12 cellular contexts compared by ENCODE assay signal in the genomic region with DNA sequence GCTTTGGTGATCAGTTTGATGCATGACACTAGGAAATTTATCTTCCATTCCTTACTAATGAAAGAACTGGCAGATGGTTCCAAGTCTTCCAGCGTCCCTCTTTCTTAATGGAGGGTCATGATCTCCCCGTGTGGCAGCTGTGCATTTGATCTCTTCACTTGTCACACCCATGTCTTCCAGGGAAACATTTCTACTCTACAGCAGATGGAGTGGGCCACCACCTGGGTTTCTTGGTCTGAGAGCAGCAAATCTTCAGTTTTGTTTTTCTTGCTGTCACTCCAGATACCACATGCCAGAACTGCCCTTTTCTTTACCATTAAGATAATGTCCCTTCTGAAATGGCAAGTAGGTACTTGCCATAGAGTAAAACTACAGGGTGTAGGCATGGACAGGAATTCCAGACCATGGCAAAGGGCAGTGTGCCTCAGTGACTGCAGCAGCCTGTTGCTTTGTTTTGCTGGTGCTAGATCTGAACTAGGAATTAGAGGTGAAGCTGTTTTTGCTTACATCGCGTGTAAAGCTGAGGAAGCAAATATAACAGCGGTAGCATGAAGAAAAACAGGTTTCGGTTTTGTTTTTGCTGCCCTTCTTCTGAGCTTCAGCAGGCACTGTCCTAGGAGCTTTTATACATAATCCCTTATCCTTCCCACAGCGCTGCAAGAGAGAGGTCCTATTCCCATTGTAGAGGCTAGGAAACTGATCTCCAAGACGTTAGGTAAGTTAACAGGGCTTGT. TPM values are rescaled to one million over a fixed set of nuclear protein-coding genes. Genes with fewer than 3 reads are reported as not detected.
DNase-seq lines count a peak whose midpoint lies in the region; ATAC-seq and TF ChIP-seq lines count a peak whose summit lies in the region.
"Had no signal": no experiment of that assay in that cellular context is flagged by ENCODE, and none has a peak within 500 bp of the region (broad histone marks: within the 10 kb centered on the region; RNA-seq: fewer than 3 reads in every experiment).

No MANE protein-coding gene starts in this region.

- in situ Hi-C loops in brain microvascular endothelial cell (cut with HindIII; ENCODE audit: low pct_ligation_motif_present, low sequenced_read_pairs): loop anchor here (25.0 kb wide), 1 partner anchor 116 kb away; a partner anchor contains a TSS

- ATAC-seq in heart left ventricle (no peak), left cardiac atrium (no peak), lower lobe of right lung (no peak), GM18517 (IDR thresholded peaks at IDR 0.05; ENCODE audit: unreplicated experiment) (no peak), body of pancreas (no peak), GM18505 (IDR thresholded peaks at IDR 0.05; ENCODE audit: unreplicated experiment) (no peak)
- ATAC-seq: stimulated activated memory B cell treated with anti-CD40 and anti-IgM and Interleukin-4, amounts not matched to agents 10 μg/mL and 1 μg/mL and 100 μg/mL, for 72 hours had no signal

- intact Hi-C loops in heart left ventricle (cut with DNase I): loop anchor here in 2 of 10 donors (2.0 kb wide), 2 partner anchors 23 to 67 kb away; no protein-coding TSS in a partner anchor
- intact Hi-C loops in left cardiac atrium (cut with DNase I): no loop called here
- intact Hi-C loops in lower lobe of right lung (cut with DNase I): no loop called here
- intact Hi-C loops in body of pancreas (cut with DNase I): no loop called here

- no peak for DNase-seq in heart left ventricle
- no peak for DNase-seq in left cardiac atrium
- no peak for DNase-seq in brain microvascular endothelial cell
- DNase-seq in lower lobe of right lung: no peak
- DNase-seq in type B pancreatic cell (ENCODE audit: extremely low spot score, unreplicated experiment): no peak
- DNase-seq in body of pancreas: no peak
- DNase-seq: H7, Karpas-422, naive B cell had no signal

- H3K27ac Mint-ChIP-seq in type B pancreatic cell: peak overlapping the region; percentile 81
- H3K27ac Mint-ChIP-seq: stimulated activated memory B cell treated with anti-CD40 and anti-IgM and Interleukin-4, amounts not matched to agents 10 μg/mL and 1 μg/mL and 100 μg/mL, for 72 hours had no signal

- peaks cover 0 to 54% (median 45%) of the 10 kb centered on the region in 9 donors for H3K36me3 ChIP-seq in heart left ventricle
- peaks cover 2% of the 10 kb centered on the region for H3K36me3 ChIP-seq in brain microvascular endothelial cell (replicated peaks)
- H3K36me3 ChIP-seq in lower lobe of right lung: peaks cover 44% of the 10 kb centered on the region
- H3K36me3 ChIP-seq in body of pancreas (replicated peaks in 1 of 2; ENCODE audit: insufficient read depth in 1 of 2, low read depth in 2 of 2): peaks cover 4 to 11% of the 10 kb centered on the region in 2 donors

- 84 to 86% (median 86%) methylated on average over 8 of the region's 8 CpGs for WGBS in heart left ventricle, 4 donors
- WGBS in body of pancreas, 2 donors: 83 to 88% methylated on average over 8 of the region's 8 CpGs

- H3K4me1 ChIP-seq in heart left ventricle (peaks cover 3 to 77% (median 32%) of the 10 kb centered on the region in 12 donors), lower lobe of right lung (peaks cover 45% of the 10 kb centered on the region), body of pancreas (no peaks in the 10 kb centered on the region)

- no peaks in the 10 kb centered on the region for H3K27me3 Mint-ChIP-seq in type B pancreatic cell
- H3K27me3 Mint-ChIP-seq: naive B cell; stimulated activated memory B cell treated with anti-CD40 and anti-IgM and Interleukin-4, amounts not matched to agents 10 μg/mL and 1 μg/mL and 100 μg/mL, for 72 hours had no signal

- H3K4me3 Mint-ChIP-seq in type B pancreatic cell: no peak overlapping the region
- H3K4me3 Mint-ChIP-seq: naive B cell; stimulated activated memory B cell treated with anti-CD40 and anti-IgM and Interleukin-4, amounts not matched to agents 10 μg/mL and 1 μg/mL and 100 μg/mL, for 72 hours had no signal

- peaks cover 30% of the 10 kb centered on the region for H3K36me3 Mint-ChIP-seq in type B pancreatic cell

- no peak for TF ChIP-seq POLR2A in heart left ventricle (IDR thresholded peaks at IDR 0.05)
- no peak for TF ChIP-seq POLR2A in body of pancreas (IDR thresholded peaks at IDR 0.05)
- no peak for TF ChIP-seq POLR2A in GM18505 (IDR thresholded peaks at IDR 0.05; ENCODE audit: borderline replicate concordance, extremely low read depth, insufficient read depth, insufficient read length)

- peak overlapping the region in 10 of 12 donors; percentile 19 to 88 (median 74) for H3K27ac ChIP-seq in heart left ventricle
- peak overlapping the region; percentile 85 for H3K27ac ChIP-seq in brain microvascular endothelial cell
- peak overlapping the region; percentile 64 for H3K27ac ChIP-seq in lower lobe of right lung
- H3K27ac ChIP-seq in body of pancreas: no peak overlapping the region

- H3K4me1 Mint-ChIP-seq in type B pancreatic cell (ENCODE audit: unreplicated experiment): peaks cover 42% of the 10 kb centered on the region
- H3K4me1 Mint-ChIP-seq: naive B cell; stimulated activated memory B cell treated with anti-CD40 and anti-IgM and Interleukin-4, amounts not matched to agents 10 μg/mL and 1 μg/mL and 100 μg/mL, for 72 hours had no signal

- no peak for TF ChIP-seq CTCF in heart left ventricle (IDR thresholded peaks at IDR 0.05)
- no peak for TF ChIP-seq CTCF in brain microvascular endothelial cell (IDR thresholded peaks at IDR 0.05; ENCODE audit: low read depth, low read length, missing control alignments)
- no peak for TF ChIP-seq CTCF in lower lobe of right lung (IDR thresholded peaks at IDR 0.05)
- TF ChIP-seq CTCF in type B pancreatic cell (conservative IDR thresholded peaks at IDR 0.05): no peak
- TF ChIP-seq CTCF in body of pancreas (IDR thresholded peaks at IDR 0.05): no peak

- H3K27me3 ChIP-seq in heart left ventricle: no peaks in the 10 kb centered on the region
- no peaks in the 10 kb centered on the region for H3K27me3 ChIP-seq in brain microvascular endothelial cell (replicated peaks)
- H3K27me3 ChIP-seq in lower lobe of right lung (ENCODE audit: low read depth): no peaks in the 10 kb centered on the region
- H3K27me3 ChIP-seq in body of pancreas: no peaks in the 10 kb centered on the region

- H3K9me3 ChIP-seq in heart left ventricle (no peaks in the 10 kb centered on the region), lower lobe of right lung (no peaks in the 10 kb centered on the region), body of pancreas (no peaks in the 10 kb centered on the region)

- H3K9me3 Mint-ChIP-seq in type B pancreatic cell: no peaks in the 10 kb centered on the region
- H3K9me3 Mint-ChIP-seq: naive B cell; stimulated activated memory B cell treated with anti-CD40 and anti-IgM and Interleukin-4, amounts not matched to agents 10 μg/mL and 1 μg/mL and 100 μg/mL, for 72 hours had no signal

- H3K4me3 ChIP-seq in heart left ventricle (no peak overlapping the region), brain microvascular endothelial cell (ENCODE audit: low read depth, low read length) (no peak overlapping the region), lower lobe of right lung (no peak overlapping the region), body of pancreas (no peak overlapping the region)

RNA-seq across cellular contexts. Expression of a gene that starts 20.7 kb away (rescaled TPM):
- 100 to 1,000 TPM in 1 of 9 donors, 10 to 100 TPM in 7, 1 to 10 TPM in 1; 9.6 to 109 (median 18.1) TPM for total RNA-seq in heart left ventricle
- polyA plus RNA-seq in heart left ventricle: 10 to 100 TPM in 1 of 2 donors, 1 to 10 TPM in 1; 7.9 to 18.5 TPM
- 100 to 1,000 TPM in 1 of 2 donors, 10 to 100 TPM in 1; 25.0 to 121 TPM for total RNA-seq in left cardiac atrium
- 83.5 TPM for total RNA-seq in lower lobe of right lung
- 1.5 and 5.2 TPM in 2 replicates for total RNA-seq in type B pancreatic cell (ENCODE audit: low replicate concordance)
- total RNA-seq in body of pancreas: 100 to 1,000 TPM in 1 of 2 donors, 10 to 100 TPM in 1; 64.9 to 184 TPM

RNA-seq across cellular contexts. Expression of a gene that starts 41.1 kb away (rescaled TPM):
- 10 to 100 TPM; 13.1 to 24.7 (median 19.5) TPM for total RNA-seq in heart left ventricle
- polyA plus RNA-seq in heart left ventricle: 10 to 100 TPM; 20.5 to 22.4 TPM
- 10 to 100 TPM; 13.8 to 20.1 TPM for total RNA-seq in left cardiac atrium
- 26.5 TPM for total RNA-seq in lower lobe of right lung
- total RNA-seq in type B pancreatic cell (ENCODE audit: low replicate concordance): 27.3 and 30.6 TPM in 2 replicates
- total RNA-seq in body of pancreas: 10 to 100 TPM; 29.3 to 30.0 TPM

Comparison
In these comparisons a context has a peak if more than half of its experiments do, and no peak if none do; other contexts are left out.
1. H3K27ac ChIP-seq: peak in heart left ventricle (10 of 12), brain microvascular endothelial cell (single experiment) and lower lobe of right lung (single experiment); none in body of pancreas (0 of 4).